8 cellular contexts compared by ENCODE assay signal in genomic region chr2:119679846-119680245, GRCh38. TPM values are rescaled to one million over a fixed set of nuclear protein-coding genes. Genes with fewer than 3 reads are reported as not detected.
DNase-seq lines count a peak whose midpoint lies in the region; ATAC-seq and TF ChIP-seq lines count a peak whose summit lies in the region.

No MANE protein-coding gene starts in this region.

- H3K36me3 ChIP-seq in SK-N-SH (replicated peaks in 1 of 2; ENCODE audit: control insufficient read depth in 1 of 2, insufficient read depth in 2 of 2, low read length in 1 of 2) (peaks cover 5 to 12% of the 10 kb centered on the region in 2 experiments), iPS-18a (ENCODE audit: control insufficient read depth, low read depth, low read length) (peaks cover 8% of the 10 kb centered on the region)

- H3K36me3 Mint-ChIP-seq in activated CD4-positive, alpha-beta memory T cell treated with anti-CD3 and anti-CD28 coated beads, Interleukin-2, amount 10 ng/mL, durations not matched to agents 7 days and 5 days (ENCODE audit: low read depth) = peaks cover 4% of the 10 kb centered on the region
- peaks cover 22% of the 10 kb centered on the region for H3K36me3 Mint-ChIP-seq in stimulated activated memory B cell treated with anti-CD40 and anti-IgM and Interleukin-4, amounts not matched to agents 10 μg/mL and 1 μg/mL and 100 μg/mL, for 72 hours

- H3K9ac ChIP-seq in SK-N-SH = peak overlapping the region; percentile 81
- peak overlapping the region; percentile 81 for H3K9ac ChIP-seq in iPS-18a (ENCODE audit: low read length)

- peaks cover 24% of the 10 kb centered on the region for H3K4me1 Mint-ChIP-seq in activated CD4-positive, alpha-beta memory T cell treated with anti-CD3 and anti-CD28 coated beads, Interleukin-2, amount 10 ng/mL, durations not matched to agents 7 days and 5 days
- peaks cover 34% of the 10 kb centered on the region for H3K4me1 Mint-ChIP-seq in stimulated activated memory B cell treated with anti-CD40 and anti-IgM and Interleukin-4, amounts not matched to agents 10 μg/mL and 1 μg/mL and 100 μg/mL, for 72 hours

- H4K20me1 ChIP-seq in SK-N-SH (ENCODE audit: insufficient read depth) = 0 out of 2 replicates have a peak, but pooled peaks cover 6% of the 10 kb centered on the region

- peaks cover 10 to 33% of the 10 kb centered on the region in 2 experiments; a peak in 3 of 4 replicates for H3K4me1 ChIP-seq in SK-N-SH (ENCODE audit: control insufficient read depth in 1 of 2, insufficient read depth in 2 of 2, low read depth in 1 of 2, low read length in 1 of 2)
- H3K4me1 ChIP-seq in iPS-18a (ENCODE audit: control insufficient read depth, low read depth, low read length) = peaks cover 7% of the 10 kb centered on the region

- peak overlapping the region; percentile 93; the same call in 1 of the 2 replicates for H2AFZ ChIP-seq in SK-N-SH (ENCODE audit: low read depth)

- H3K9me3 ChIP-seq in SK-N-SH (no peaks in the 10 kb centered on the region), iPS-18a (ENCODE audit: control insufficient read depth, low read depth, low read length) (no peaks in the 10 kb centered on the region)

- WGBS in SK-N-SH (ENCODE audit: low lambda C conversion rate) = 35% methylated on average over 2 of the region's 2 CpGs

- TF ChIP-seq EP300 in SK-N-SH (IDR thresholded peaks at IDR 0.05; ENCODE audit: borderline replicate concordance in 1 of 2, low read depth in 1 of 2, low read length in 1 of 2) = no peak

- peak overlapping the region; percentile 88 for H3K4me2 ChIP-seq in SK-N-SH

- no peak overlapping the region for H3K27ac Mint-ChIP-seq in activated CD4-positive, alpha-beta memory T cell treated with anti-CD3 and anti-CD28 coated beads, Interleukin-2, amount 10 ng/mL, durations not matched to agents 7 days and 5 days
- peak overlapping the region; percentile 82 for H3K27ac Mint-ChIP-seq in stimulated activated memory B cell treated with anti-CD40 and anti-IgM and Interleukin-4, amounts not matched to agents 10 μg/mL and 1 μg/mL and 100 μg/mL, for 72 hours

- H3K27me3 Mint-ChIP-seq in activated CD4-positive, alpha-beta memory T cell treated with anti-CD3 and anti-CD28 coated beads, Interleukin-2, amount 10 ng/mL, durations not matched to agents 7 days and 5 days = peaks cover 8% of the 10 kb centered on the region
- no peaks in the 10 kb centered on the region for H3K27me3 Mint-ChIP-seq in stimulated activated memory B cell treated with anti-CD40 and anti-IgM and Interleukin-4, amounts not matched to agents 10 μg/mL and 1 μg/mL and 100 μg/mL, for 72 hours

- POLR2A ChIA-PET in SK-N-SH (lab: Yijun Ruan, JAX) = interaction anchor here (0.6 kb wide), 1 partner anchor 15 kb away, joined by 3 read pairs; no protein-coding TSS in a partner anchor
- POLR2A ChIA-PET in activated CD4-positive, alpha-beta memory T cell treated with anti-CD3 and anti-CD28 coated beads, Interleukin-2, amount 10 ng/mL, durations not matched to agents 7 days and 5 days (lab: Charles Lee) = no interaction called here

- H3K4me3 Mint-ChIP-seq in activated CD4-positive, alpha-beta memory T cell treated with anti-CD3 and anti-CD28 coated beads, Interleukin-2, amount 10 ng/mL, durations not matched to agents 7 days and 5 days = peak overlapping the region; percentile 81
- H3K4me3 Mint-ChIP-seq in stimulated activated memory B cell treated with anti-CD40 and anti-IgM and Interleukin-4, amounts not matched to agents 10 μg/mL and 1 μg/mL and 100 μg/mL, for 72 hours = peak overlapping the region; percentile 86

- H3K9me3 Mint-ChIP-seq in activated CD4-positive, alpha-beta memory T cell treated with anti-CD3 and anti-CD28 coated beads, Interleukin-2, amount 10 ng/mL, durations not matched to agents 7 days and 5 days = no peaks in the 10 kb centered on the region
- H3K9me3 Mint-ChIP-seq in stimulated activated memory B cell treated with anti-CD40 and anti-IgM and Interleukin-4, amounts not matched to agents 10 μg/mL and 1 μg/mL and 100 μg/mL, for 72 hours = no peaks in the 10 kb centered on the region

- H3F3A ChIP-seq in SK-N-SH (replicated peaks; ENCODE audit: insufficient read depth) = peaks cover 7% of the 10 kb centered on the region

- DNase-seq in SK-N-SH (no peak), retina (no peak), NCI-H774 (lab: John Stamatoyannopoulos, UW) (no peak)
- DNase-seq in activated CD4-positive, alpha-beta memory T cell treated with anti-CD3 and anti-CD28 coated beads, Interleukin-2, amount 10 ng/mL, durations not matched to agents 7 days and 5 days = no peak

- no peaks in the 10 kb centered on the region for H3K9me2 ChIP-seq in SK-N-SH

- H3K27me3 ChIP-seq in SK-N-SH (ENCODE audit: insufficient read depth) (no peaks in the 10 kb centered on the region; the same call in 1 of the 2 replicates), iPS-18a (ENCODE audit: control insufficient read depth, insufficient read depth, low read length) (no peaks in the 10 kb centered on the region)

- peak overlapping the region; percentile 92 to 96 for H3K4me3 ChIP-seq in SK-N-SH (ENCODE audit: low read depth in 2 of 2, low read length in 1 of 2)
- peak overlapping the region; percentile 81 for H3K4me3 ChIP-seq in iPS-18a (ENCODE audit: low read length)

- H3K79me2 ChIP-seq in SK-N-SH (ENCODE audit: insufficient read depth) = peaks cover 19% of the 10 kb centered on the region

- no peak for TF ChIP-seq CTCF in SK-N-SH (IDR thresholded peaks at IDR 0.05)

- CTCF ChIA-PET in SK-N-SH (lab: Yijun Ruan, JAX) = no interaction called here
- CTCF ChIA-PET in activated CD4-positive, alpha-beta memory T cell treated with anti-CD3 and anti-CD28 coated beads, Interleukin-2, amount 10 ng/mL, durations not matched to agents 7 days and 5 days (lab: Charles Lee) = no interaction called here

- H3K27ac ChIP-seq in SK-N-SH (ENCODE audit: low read depth in 2 of 2, low read length in 1 of 2) (peak overlapping the region in 1 of 2 experiments; percentile 74; a peak in 1 of 4 replicates), iPS-18a (ENCODE audit: low read length) (no peak overlapping the region)

- TF ChIP-seq RAD21 in SK-N-SH (IDR thresholded peaks at IDR 0.05; ENCODE audit: low read length) = no peak

- no peak for ATAC-seq in SK-N-SH treated with all-trans-retinoic acid at 6 μM for 48 hours
- no peak for ATAC-seq in stimulated activated memory B cell treated with anti-CD40 and anti-IgM and Interleukin-4, amounts not matched to agents 10 μg/mL and 1 μg/mL and 100 μg/mL, for 72 hours
- no peak for ATAC-seq in GM18907 (IDR thresholded peaks at IDR 0.05; ENCODE audit: unreplicated experiment)

TF ChIP-seq in SK-N-SH, 30 proteins besides CTCF, POLR2A, EP300 and RAD21 (continues in another document):
- TF ChIP-seq RXRA (IDR thresholded peaks at IDR 0.05; ENCODE audit: borderline replicate concordance, low read depth) = no peak

TF ChIP-seq in SK-N-SH treated with all-trans-retinoic acid at 6 μM for 48 hours, 23 proteins besides CTCF, POLR2A, EP300 and RAD21 (continues in another document):
- no peak for TF ChIP-seq ZC3H10 (CRISPR knock-in tag; IDR thresholded peaks at IDR 0.05)
- TF ChIP-seq ZNF70 (CRISPR knock-in tag; IDR thresholded peaks at IDR 0.05) = no peak
- TF ChIP-seq GLIS3 (CRISPR knock-in tag; IDR thresholded peaks at IDR 0.05) = no peak
- no peak for TF ChIP-seq ZNF565 (CRISPR knock-in tag; conservative IDR thresholded peaks at IDR 0.05; ENCODE audit: low read depth)
- no peak for TF ChIP-seq ZFP3 (CRISPR knock-in tag; IDR thresholded peaks at IDR 0.05)
- TF ChIP-seq ARNTL (CRISPR knock-in tag; IDR thresholded peaks at IDR 0.05; ENCODE audit: borderline replicate concordance, low read depth) = no peak
- TF ChIP-seq TSHZ2 (CRISPR knock-in tag; IDR thresholded peaks at IDR 0.05) = no peak
- TF ChIP-seq TOX (CRISPR knock-in tag; IDR thresholded peaks at IDR 0.05; ENCODE audit: borderline replicate concordance) = no peak
- TF ChIP-seq BACH2 (CRISPR knock-in tag; IDR thresholded peaks at IDR 0.05; ENCODE audit: borderline replicate concordance) = no peak

RNA-seq across cellular contexts. Expression of gene TMEM177, which starts 0.8 kb away (rescaled TPM):
- polyA plus RNA-seq in SK-N-SH (2012; rRNA removed) = 16.7 and 17.2 TPM in 2 replicates
- 9.0 and 13.1 TPM in 2 replicates for polyA plus RNA-seq in SK-N-SH (2012; cell fraction: cytosol; rRNA removed)
- polyA plus RNA-seq in SK-N-SH (2012; cell fraction: nucleus; rRNA removed) = 12.7 and 14.9 TPM in 2 replicates
- 1 to 10 TPM; 8.3 to 8.5 TPM for total RNA-seq in activated CD4-positive, alpha-beta memory T cell treated with anti-CD3 and anti-CD28 coated beads, Interleukin-2, amount 10 ng/mL, durations not matched to agents 7 days and 5 days
